In the genomic region with DNA sequence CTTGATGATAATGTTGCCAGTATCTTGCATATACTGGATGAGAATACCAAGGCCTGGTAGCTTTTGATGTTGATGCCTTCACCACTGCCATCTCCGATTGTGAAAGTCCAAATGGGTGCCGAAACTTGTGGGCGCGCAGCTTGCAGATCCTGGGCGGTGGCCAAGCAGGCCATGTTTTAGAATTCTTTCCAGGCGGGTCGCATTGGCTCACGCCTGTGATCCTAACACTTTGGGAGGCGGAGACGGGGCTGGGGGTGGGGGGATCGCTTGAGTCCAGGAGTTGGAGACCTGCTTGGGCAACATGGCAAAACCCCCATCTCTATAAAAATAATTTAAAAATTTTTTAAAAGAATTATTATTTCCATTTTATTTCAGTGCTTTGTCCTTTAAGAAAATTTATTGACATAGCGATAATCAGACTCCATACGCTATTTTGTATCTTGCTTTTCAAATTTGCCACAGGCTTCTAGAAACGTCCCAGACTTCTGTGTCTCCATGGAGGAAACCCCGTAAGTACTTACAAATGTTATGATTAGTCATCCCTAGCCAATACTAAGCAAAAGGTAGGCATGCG, we compare ENCODE assay signal across 8 cellular contexts. TPM values are rescaled to one million over a fixed set of nuclear protein-coding genes. Genes with fewer than 3 reads are reported as not detected.
A peak's percentile ranks its signal among the peaks of the same experiment; 100 is the strongest.
DNase-seq lines count a peak whose midpoint lies in the region; ATAC-seq and TF ChIP-seq lines count a peak whose summit lies in the region.

No MANE protein-coding gene starts in this region.

- H3K9ac ChIP-seq in SU-DHL-6 (ENCODE audit: low read length): peak overlapping the region; percentile 89

- H3F3A ChIP-seq in SU-DHL-6 (ENCODE audit: insufficient read depth): peaks cover 3% of the 10 kb centered on the region; the same call in 1 of the 2 replicates

- peak overlapping the region; percentile 83 for H3K4me2 ChIP-seq in SU-DHL-6 (ENCODE audit: low read depth, low read length, poor library complexity, severe bottlenecking)

- H3K36me3 ChIP-seq in GM06990 (ENCODE audit: control insufficient read depth, insufficient read depth, low read length) (no peaks in the 10 kb centered on the region; the same call in none of the 2 replicates), SU-DHL-6 (ENCODE audit: low read length) (no peaks in the 10 kb centered on the region), prostate gland (no peaks in the 10 kb centered on the region)

- ATAC-seq in GM18870 (IDR thresholded peaks at IDR 0.05; ENCODE audit: unreplicated experiment): no peak

- H3K9me2 ChIP-seq in SU-DHL-6 (replicated peaks; ENCODE audit: insufficient read depth, low read length): no peaks in the 10 kb centered on the region

- H3K79me2 ChIP-seq in SU-DHL-6 (ENCODE audit: insufficient read depth, low read length): peaks cover 42% of the 10 kb centered on the region

- H3K27ac ChIP-seq in SU-DHL-6 (ENCODE audit: low read depth, low read length) (no peak overlapping the region), prostate gland (peak overlapping the region; percentile 95)

- H3K4me1 ChIP-seq in prostate gland (replicated peaks): peaks cover 11% of the 10 kb centered on the region

- no peak for TF ChIP-seq CTCF in GM06990 (IDR thresholded peaks at IDR 0.05; ENCODE audit: insufficient read depth, low read length, poor library complexity, severe bottlenecking)
- TF ChIP-seq CTCF in SU-DHL-6 (IDR thresholded peaks at IDR 0.05; ENCODE audit: insufficient read depth, low read length, poor library complexity, severe bottlenecking): no peak
- TF ChIP-seq CTCF in fibroblast of the aortic adventitia (IDR thresholded peaks at IDR 0.05; ENCODE audit: insufficient read depth, low read length): no peak
- TF ChIP-seq CTCF in prostate gland (IDR thresholded peaks at IDR 0.05): no peak

- H3K4me3 ChIP-seq in GM06990 (replicated peaks; ENCODE audit: low read depth, low read length) (peak overlapping the region; percentile 88), SU-DHL-6 (ENCODE audit: insufficient read depth, low read length, poor library complexity, severe bottlenecking) (peak overlapping the region; percentile 90), fibroblast of the aortic adventitia (ENCODE audit: low read depth, low read length) (peak overlapping the region; percentile 94), prostate gland (peak overlapping the region; percentile 80 to 89)

- 70% methylated on average over 16 of the region's 16 CpGs for WGBS in prostate gland

- no peaks in the 10 kb centered on the region for H4K20me1 ChIP-seq in SU-DHL-6 (ENCODE audit: low read depth, low read length)

- H3K9me3 ChIP-seq in SU-DHL-6 (ENCODE audit: insufficient read depth, low read length): no peaks in the 10 kb centered on the region
- H3K9me3 ChIP-seq in prostate gland: no peaks in the 10 kb centered on the region

- no peak for TF ChIP-seq POLR2A in prostate gland (IDR thresholded peaks at IDR 0.05)

- intact Hi-C loops in prostate gland (cut with DNase I): no loop called here

- peak overlapping the region; percentile 91 for H2AFZ ChIP-seq in SU-DHL-6 (ENCODE audit: low read depth, low read length, severe bottlenecking)

- no peak for DNase-seq in GM06990 (ENCODE audit: extremely low read depth, insufficient read length)
- no peak for DNase-seq in fibroblast of the aortic adventitia (ENCODE audit: low read depth)
- DNase-seq in prostate gland (ENCODE audit: low spot score): peak; percentile 26
- no peak for DNase-seq in H4 (ENCODE audit: low spot score)
- DNase-seq in MV-4-11 (lab: John Stamatoyannopoulos, UW): no peak
- DNase-seq in NCI-H345 treated with DMSO at 0.1 percent for 48 hours (lab: John Stamatoyannopoulos, UW; ENCODE audit: unreplicated experiment): no peak

- H3K27me3 ChIP-seq in GM06990 (replicated peaks; ENCODE audit: control insufficient read depth, insufficient read depth, low read length): no peaks in the 10 kb centered on the region
- no peaks in the 10 kb centered on the region for H3K27me3 ChIP-seq in SU-DHL-6 (ENCODE audit: low read length)
- no peaks in the 10 kb centered on the region for H3K27me3 ChIP-seq in prostate gland (replicated peaks; ENCODE audit: insufficient read depth)

RNA-seq across cellular contexts. Expression of gene ZNF326, which starts 0.6 kb away (rescaled TPM):
- total RNA-seq in fibroblast of the aortic adventitia (ENCODE audit: low replicate concordance): 11.2 and 15.2 TPM in 2 replicates
- total RNA-seq in prostate gland: 10 to 100 TPM; 10.6 to 16.5 TPM
- total RNA-seq in H4 (2014; rRNA removed; shearing (Covaris generic)): 3.2 and 5.7 TPM in 2 replicates
